2 cellular contexts compared by ENCODE assay signal in genomic region chr1:156489166-156489934, GRCh38.
TF ChIP-seq lines count a peak whose summit lies in the region.

No MANE protein-coding gene starts in this region.

TF ChIP-seq in liver, 16 proteins besides CTCF, POLR2A, EP300 and RAD21 (continued from another document):
- TF ChIP-seq REST (IDR thresholded peaks at IDR 0.05) (no peak), HNF4A (conservative IDR thresholded peaks at IDR 0.05) (no peak), ZBTB33 (IDR thresholded peaks at IDR 0.05) (no peak), RXRA (IDR thresholded peaks at IDR 0.05) (no peak), SP1 (IDR thresholded peaks at IDR 0.05) (no peak), YY1 (IDR thresholded peaks at IDR 0.05) (no peak), MAX (IDR thresholded peaks at IDR 0.05) (no peak), GABPA (IDR thresholded peaks at IDR 0.05 in 1 of 2, conservative IDR thresholded peaks at IDR 0.05 in 1 of 2) (no peak), HNF4G (IDR thresholded peaks at IDR 0.05) (no peak), EGR1 (IDR thresholded peaks at IDR 0.05; ENCODE audit: low read depth in 2 of 2) (no peak), JUND (IDR thresholded peaks at IDR 0.05) (no peak), TAF1 (conservative IDR thresholded peaks at IDR 0.05) (no peak), FOXA1 (IDR thresholded peaks at IDR 0.05) (no peak)

TF ChIP-seq in HepG2, 621 proteins besides CTCF, POLR2A, EP300 and RAD21 (continued from another document):
- TF ChIP-seq ZBTB7B (CRISPR knock-in tag; IDR thresholded peaks at IDR 0.05) (no peak), SAP130 (CRISPR knock-in tag; IDR thresholded peaks at IDR 0.05; ENCODE audit: low read depth) (no peak), GATAD2A (CRISPR knock-in tag; IDR thresholded peaks at IDR 0.05) (no peak), ERF (CRISPR knock-in tag; IDR thresholded peaks at IDR 0.05) (no peak), SCMH1 (CRISPR knock-in tag; IDR thresholded peaks at IDR 0.05; ENCODE audit: borderline replicate concordance) (no peak), POLR2AphosphoS5 (IDR thresholded peaks at IDR 0.05; ENCODE audit: low read depth, low read length) (no peak), CENPT (CRISPR knock-in tag; IDR thresholded peaks at IDR 0.05; ENCODE audit: low read depth) (no peak), CHD4 (IDR thresholded peaks at IDR 0.05; ENCODE audit: borderline replicate concordance, low read length) (no peak), POLR2G (IDR thresholded peaks at IDR 0.05; ENCODE audit: low read depth, low read length) (no peak), FOXO4 (CRISPR knock-in tag; conservative IDR thresholded peaks at IDR 0.05) (no peak), NCOR1 (IDR thresholded peaks at IDR 0.05; ENCODE audit: borderline replicate concordance, low read length) (no peak), MAX (IDR thresholded peaks at IDR 0.05) (no peak), NFRKB (IDR thresholded peaks at IDR 0.05) (no peak), ZHX1 (CRISPR knock-in tag; IDR thresholded peaks at IDR 0.05; ENCODE audit: low read depth) (no peak)
TF ChIP-seq in HepG2: peak in this region for 0.
